ENCODE assay signal across 15 cellular contexts in the genomic region with DNA sequence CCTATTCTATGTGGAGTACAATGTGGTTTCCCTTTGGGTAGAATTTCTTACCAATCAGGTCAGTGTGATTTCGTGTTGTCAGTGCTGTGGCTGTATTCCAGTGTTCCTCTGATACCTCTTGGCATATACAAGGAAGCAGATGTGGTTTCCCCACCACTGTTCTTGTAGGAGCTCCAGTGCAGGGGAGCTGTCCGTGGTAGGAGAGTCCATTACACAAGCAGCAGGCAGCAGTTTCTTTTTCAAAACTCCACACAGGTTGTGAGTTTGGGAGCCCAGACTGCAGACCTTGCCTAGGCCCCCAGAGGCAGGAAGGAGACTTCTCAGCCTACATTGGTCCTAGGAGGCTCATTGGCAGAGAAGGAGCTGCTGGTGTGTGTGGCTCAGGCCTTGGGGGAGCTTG.
A peak's percentile ranks its signal among the peaks of the same experiment; 100 is the strongest.
DNase-seq lines count a peak whose midpoint lies in the region; ATAC-seq and TF ChIP-seq lines count a peak whose summit lies in the region.
"Had no signal": no experiment of that assay in that cellular context is flagged by ENCODE, and none has a peak within 500 bp of the region (broad histone marks: within the 10 kb centered on the region; RNA-seq: fewer than 3 reads in every experiment).

No MANE protein-coding gene starts in this region.

- H3F3A ChIP-seq in neural progenitor cell (ENCODE audit: low read depth) = no peaks in the 10 kb centered on the region

- DNase-seq in H7 (peak; percentile 51), NT2/D1 (ENCODE audit: low read depth, low spot score) (peak; percentile 27), endothelial cell (ENCODE audit: low spot score) (peak; percentile 58), neural progenitor cell (ENCODE audit: low spot score) (peak; percentile 72), G401 (ENCODE audit: low spot score) (no peak), NCI-H128 (lab: John Stamatoyannopoulos, UW; ENCODE audit: unreplicated experiment) (no peak)
- no peak for DNase-seq in activated CD8-positive, alpha-beta T cell treated with anti-CD3 and anti-CD28 coated beads, Interleukin-2, amount 10 ng/mL, durations not matched to agents 7 days and 5 days
- DNase-seq in CD8-positive, alpha-beta memory T cell = no peak
- DNase-seq: activated B cell treated with CpG ODN at 0.5 μM for 24 hours, IMR-90, NCI-H1105, NCI-H774, Peyer's patch had no signal

- H3K27ac Mint-ChIP-seq in endothelial cell (ENCODE audit: unreplicated experiment) = no peak overlapping the region
- no peak overlapping the region for H3K27ac Mint-ChIP-seq in neural progenitor cell
- H3K27ac Mint-ChIP-seq in activated CD8-positive, alpha-beta T cell treated with anti-CD3 and anti-CD28 coated beads, Interleukin-2, amount 10 ng/mL, durations not matched to agents 7 days and 5 days = no peak overlapping the region
- no peak overlapping the region for H3K27ac Mint-ChIP-seq in CD8-positive, alpha-beta memory T cell
- H3K27ac Mint-ChIP-seq: activated B cell treated with CpG ODN at 0.5 μM for 24 hours had no signal

- in situ Hi-C loops in G401 (cut with HindIII; ENCODE audit: low sequenced_read_pairs) = no loop called here

- no peaks in the 10 kb centered on the region for H3K36me3 Mint-ChIP-seq in endothelial cell (ENCODE audit: low read depth, unreplicated experiment)
- no peaks in the 10 kb centered on the region for H3K36me3 Mint-ChIP-seq in neural progenitor cell
- no peaks in the 10 kb centered on the region for H3K36me3 Mint-ChIP-seq in activated CD8-positive, alpha-beta T cell treated with anti-CD3 and anti-CD28 coated beads, Interleukin-2, amount 10 ng/mL, durations not matched to agents 7 days and 5 days (ENCODE audit: low read depth)
- no peaks in the 10 kb centered on the region for H3K36me3 Mint-ChIP-seq in CD8-positive, alpha-beta memory T cell

- H3K4me1 ChIP-seq in NT2/D1 (ENCODE audit: insufficient read depth, insufficient read length) (no peaks in the 10 kb centered on the region), neural progenitor cell (no peaks in the 10 kb centered on the region)
- H3K4me1 ChIP-seq in CD8-positive, alpha-beta memory T cell (ENCODE audit: insufficient read depth, low read length) = no peaks in the 10 kb centered on the region
- H3K4me1 ChIP-seq: Peyer's patch, right atrium auricular region, suprapubic skin had no signal

- H3K4me3 ChIP-seq in H7 (ENCODE audit: insufficient read depth, low read depth, low read length) = no peak overlapping the region
- H3K4me3 ChIP-seq in NT2/D1 (ENCODE audit: insufficient read length, low read depth) = no peak overlapping the region
- H3K4me3 ChIP-seq in neural progenitor cell = no peak overlapping the region
- no peak overlapping the region for H3K4me3 ChIP-seq in CD8-positive, alpha-beta memory T cell (ENCODE audit: low read length)
- H3K4me3 ChIP-seq: Peyer's patch, right atrium auricular region, suprapubic skin had no signal

- H3K4me3 Mint-ChIP-seq in endothelial cell (ENCODE audit: unreplicated experiment) (no peak overlapping the region), neural progenitor cell (no peak overlapping the region)
- H3K4me3 Mint-ChIP-seq in activated CD8-positive, alpha-beta T cell treated with anti-CD3 and anti-CD28 coated beads, Interleukin-2, amount 10 ng/mL, durations not matched to agents 7 days and 5 days = no peak overlapping the region
- no peak overlapping the region for H3K4me3 Mint-ChIP-seq in CD8-positive, alpha-beta memory T cell
- H3K4me3 Mint-ChIP-seq: activated B cell treated with CpG ODN at 0.5 μM for 24 hours had no signal

- no peaks in the 10 kb centered on the region for H3K79me2 ChIP-seq in neural progenitor cell (ENCODE audit: low read depth)

- no peaks in the 10 kb centered on the region for H3K4me1 Mint-ChIP-seq in endothelial cell (ENCODE audit: unreplicated experiment)
- H3K4me1 Mint-ChIP-seq in neural progenitor cell = no peaks in the 10 kb centered on the region
- H3K4me1 Mint-ChIP-seq in activated CD8-positive, alpha-beta T cell treated with anti-CD3 and anti-CD28 coated beads, Interleukin-2, amount 10 ng/mL, durations not matched to agents 7 days and 5 days (ENCODE audit: low read depth) = no peaks in the 10 kb centered on the region
- no peaks in the 10 kb centered on the region for H3K4me1 Mint-ChIP-seq in CD8-positive, alpha-beta memory T cell
- H3K4me1 Mint-ChIP-seq: activated B cell treated with CpG ODN at 0.5 μM for 24 hours had no signal

- no peak overlapping the region for H3K27ac ChIP-seq in neural progenitor cell
- no peak overlapping the region for H3K27ac ChIP-seq in CD8-positive, alpha-beta memory T cell (ENCODE audit: low read depth, low read length)
- H3K27ac ChIP-seq: Peyer's patch, right atrium auricular region, suprapubic skin had no signal

- CTCF ChIA-PET in activated CD8-positive, alpha-beta T cell treated with anti-CD3 and anti-CD28 coated beads, Interleukin-2, amount 10 ng/mL, durations not matched to agents 7 days and 5 days (lab: Charles Lee) = no interaction called here
- CTCF ChIA-PET in CD8-positive, alpha-beta memory T cell (lab: Charles Lee) = no interaction called here

- peaks cover 6% of the 10 kb centered on the region for H4K20me1 ChIP-seq in neural progenitor cell (ENCODE audit: low read depth)

- no peak for TF ChIP-seq CTCF in endothelial cell (IDR thresholded peaks at IDR 0.05; ENCODE audit: unreplicated experiment)
- no peak for TF ChIP-seq CTCF in neural progenitor cell (IDR thresholded peaks at IDR 0.05)

- no peak for ATAC-seq in activated CD8-positive, alpha-beta T cell treated with anti-CD3 and anti-CD28 coated beads, Interleukin-2, amount 10 ng/mL, durations not matched to agents 7 days and 5 days

- H3K4me2 ChIP-seq in neural progenitor cell = no peak overlapping the region

- H3K36me3 ChIP-seq in H7 (replicated peaks; ENCODE audit: control insufficient read depth, insufficient read depth, low read length) (no peaks in the 10 kb centered on the region; the same call in 1 of the 2 replicates), NT2/D1 (ENCODE audit: insufficient read depth, insufficient read length, low read length) (no peaks in the 10 kb centered on the region), neural progenitor cell (no peaks in the 10 kb centered on the region)
- no peaks in the 10 kb centered on the region for H3K36me3 ChIP-seq in CD8-positive, alpha-beta memory T cell (ENCODE audit: insufficient read depth, low read length)
- H3K36me3 ChIP-seq: Peyer's patch, right atrium auricular region, suprapubic skin had no signal

- H2AFZ ChIP-seq in neural progenitor cell (replicated peaks) = no peak overlapping the region

- H3K9ac ChIP-seq in NT2/D1 (ENCODE audit: insufficient read length, low read depth) (no peak overlapping the region), neural progenitor cell (no peak overlapping the region)

- no peaks in the 10 kb centered on the region for H3K9me3 Mint-ChIP-seq in endothelial cell (ENCODE audit: unreplicated experiment)
- peaks cover 2% of the 10 kb centered on the region for H3K9me3 Mint-ChIP-seq in neural progenitor cell
- no peaks in the 10 kb centered on the region for H3K9me3 Mint-ChIP-seq in activated CD8-positive, alpha-beta T cell treated with anti-CD3 and anti-CD28 coated beads, Interleukin-2, amount 10 ng/mL, durations not matched to agents 7 days and 5 days (ENCODE audit: insufficient read depth)
- peaks cover 0 to 11% (median 7%) of the 10 kb centered on the region in 5 donors for H3K9me3 Mint-ChIP-seq in CD8-positive, alpha-beta memory T cell

- H3K9me3 ChIP-seq in NT2/D1 (ENCODE audit: insufficient read depth, low read length) = no peaks in the 10 kb centered on the region; the same call in 1 of the 2 replicates
- H3K9me3 ChIP-seq in neural progenitor cell (ENCODE audit: low read depth) = no peaks in the 10 kb centered on the region
- H3K9me3 ChIP-seq in CD8-positive, alpha-beta memory T cell (ENCODE audit: low read length) = no peaks in the 10 kb centered on the region

- POLR2A ChIA-PET in activated CD8-positive, alpha-beta T cell treated with anti-CD3 and anti-CD28 coated beads, Interleukin-2, amount 10 ng/mL, durations not matched to agents 7 days and 5 days (lab: Charles Lee) = interaction anchor here (0.5 kb wide), 1 partner anchor 228 kb away, joined by 3 read pairs; no protein-coding TSS in a partner anchor
- POLR2A ChIA-PET in CD8-positive, alpha-beta memory T cell (lab: Charles Lee) = no interaction called here

- no peaks in the 10 kb centered on the region for H3K27me3 Mint-ChIP-seq in endothelial cell (ENCODE audit: unreplicated experiment)
- H3K27me3 Mint-ChIP-seq in neural progenitor cell (ENCODE audit: insufficient read depth, low read depth) = no peaks in the 10 kb centered on the region
- no peaks in the 10 kb centered on the region for H3K27me3 Mint-ChIP-seq in activated CD8-positive, alpha-beta T cell treated with anti-CD3 and anti-CD28 coated beads, Interleukin-2, amount 10 ng/mL, durations not matched to agents 7 days and 5 days (ENCODE audit: low read depth)
- no peaks in the 10 kb centered on the region for H3K27me3 Mint-ChIP-seq in CD8-positive, alpha-beta memory T cell
- H3K27me3 Mint-ChIP-seq: activated B cell treated with CpG ODN at 0.5 μM for 24 hours had no signal

- H3K27me3 ChIP-seq in H7 (ENCODE audit: control insufficient read depth, insufficient read depth, low read length) (no peaks in the 10 kb centered on the region), NT2/D1 (ENCODE audit: insufficient read depth, insufficient read length) (no peaks in the 10 kb centered on the region), neural progenitor cell (no peaks in the 10 kb centered on the region)
- H3K27me3 ChIP-seq in CD8-positive, alpha-beta memory T cell (ENCODE audit: insufficient read depth, low read length, poor library complexity, severe bottlenecking) = no peaks in the 10 kb centered on the region
- H3K27me3 ChIP-seq: Peyer's patch, right atrium auricular region, suprapubic skin had no signal

Comparison
In these comparisons a context has a peak if more than half of its experiments do, and no peak if none do; other contexts are left out.
1. DNase-seq: peak in H7 (single experiment), NT2/D1 (single experiment), endothelial cell (single experiment) and neural progenitor cell (single experiment); none in activated CD8-positive, alpha-beta T cell treated with anti-CD3 and anti-CD28 coated beads, Interleukin-2, amount 10 ng/mL, durations not matched to agents 7 days and 5 days (single experiment), CD8-positive, alpha-beta memory T cell (0 of 5), G401 (single experiment) and NCI-H128 (single experiment).